ENCODE assay signal across 18 cellular contexts in the genomic region with DNA sequence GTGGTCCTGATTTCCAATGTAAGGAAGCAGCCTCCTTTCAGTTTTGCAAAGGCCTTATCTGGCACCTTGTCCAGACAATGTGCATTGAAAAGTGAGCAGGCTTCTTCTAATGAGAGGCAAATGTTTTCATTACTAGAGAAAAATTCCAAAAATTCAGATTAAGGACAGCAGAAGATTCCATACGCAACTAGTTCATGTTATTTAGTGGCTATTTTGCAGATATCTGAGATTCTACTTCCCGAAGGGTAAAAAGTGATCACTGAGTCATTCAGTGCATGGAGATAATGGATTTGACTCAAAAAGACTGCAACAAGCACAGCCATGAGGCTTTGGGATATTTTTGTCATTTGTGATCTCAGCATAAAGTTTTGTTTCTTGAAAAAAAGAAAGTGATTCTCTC. TPM values are rescaled to one million over a fixed set of nuclear protein-coding genes. Genes with fewer than 3 reads are reported as not detected.
DNase-seq lines count a peak whose midpoint lies in the region; FAIRE-seq and TF ChIP-seq lines count a peak whose summit lies in the region.
"Had no signal": no experiment of that assay in that cellular context is flagged by ENCODE, and none has a peak within 500 bp of the region (broad histone marks: within the 10 kb centered on the region; RNA-seq: fewer than 3 reads in every experiment).

No MANE protein-coding gene starts in this region.

- peaks cover 0 to 100% (median 96%) of the 10 kb centered on the region in 4 donors for H3K4me1 ChIP-seq in sigmoid colon

- H3K4me3 ChIP-seq in AG09309 (ENCODE audit: control insufficient read depth, low read depth, low read length) (no peak overlapping the region), fibroblast of pulmonary artery (replicated peaks; ENCODE audit: low read depth, low read length) (no peak overlapping the region), sigmoid colon (no peak overlapping the region)
- H3K4me3 ChIP-seq: HAP-1, heart left ventricle, SJCRH30 had no signal

- WGBS in sigmoid colon, 2 donors, result 85 to 86% methylated on average over 2 of the region's 2 CpGs

- FAIRE-seq in GM12891 (lab: Jason Lieb, UNC), result no peak
- FAIRE-seq: urothelium cell line had no signal

- TF ChIP-seq CTCF in AG09309 (IDR thresholded peaks at IDR 0.05; ENCODE audit: control insufficient read depth, insufficient read depth, low read depth, low read length, missing control alignments), result no peak
- no peak for TF ChIP-seq CTCF in fibroblast of pulmonary artery (IDR thresholded peaks at IDR 0.05; ENCODE audit: low read length, missing control alignments)
- TF ChIP-seq CTCF in sigmoid colon (IDR thresholded peaks at IDR 0.05), result no peak

- H3K27ac ChIP-seq in angular gyrus (ENCODE audit: low read depth, low read length), result peak overlapping the region; percentile 86
- peak overlapping the region; percentile 87 to 90 (median 89) for H3K27ac ChIP-seq in sigmoid colon
- H3K27ac ChIP-seq: SJCRH30 had no signal

- DNase-seq in AG09309 (ENCODE audit: low read depth) (peak; percentile 43), fibroblast of pulmonary artery (ENCODE audit: low read depth) (peak; percentile 50), sigmoid colon (no peak), iPS-NIHi11 (ENCODE audit: low spot score) (no peak), CD1c-positive myeloid dendritic cell (ENCODE audit: extremely low spot score) (no peak), GM12891 (ENCODE audit: insufficient read length, low spot score) (no peak), NCI-H510A (lab: John Stamatoyannopoulos, UW) (no peak)
- DNase-seq: activated CD4-positive, alpha-beta memory T cell treated with anti-CD3 and anti-CD28 coated beads, Interleukin-2, amount 10 ng/mL, durations not matched to agents 7 days and 5 days; aorta; heart left ventricle; SJCRH30; stimulated activated CD4-positive, alpha-beta T cell treated with anti-CD3 and anti-CD28 coated beads, Interleukin-1b, Interleukin-23, amount 100 ng/mL, for 48 hours had no signal

- no peaks in the 10 kb centered on the region for H3K36me3 ChIP-seq in sigmoid colon
- H3K36me3 ChIP-seq: HAP-1, heart left ventricle, SJCRH30 had no signal

- H3K9me3 ChIP-seq in sigmoid colon, result no peaks in the 10 kb centered on the region
- H3K9me3 ChIP-seq: HAP-1, heart left ventricle, SJCRH30 had no signal

- no peak for TF ChIP-seq POLR2A in sigmoid colon (IDR thresholded peaks at IDR 0.05)
- TF ChIP-seq POLR2A in GM12891 (IDR thresholded peaks at IDR 0.05; ENCODE audit: low read depth, low read length), result no peak

- H3K27me3 ChIP-seq in sigmoid colon, result no peaks in the 10 kb centered on the region
- H3K27me3 ChIP-seq: heart left ventricle had no signal

- intact Hi-C loops in sigmoid colon (cut with DNase I), result loop anchor here (2.0 kb wide), 1 partner anchor 31 kb away; a partner anchor contains a TSS

- no peak for TF ChIP-seq EP300 in sigmoid colon (IDR thresholded peaks at IDR 0.05)

TF ChIP-seq in GM12891, 5 proteins besides CTCF, POLR2A, EP300 and RAD21:
- TF ChIP-seq PAX5 (IDR thresholded peaks at IDR 0.05; ENCODE audit: insufficient read depth, low read length, severe bottlenecking) (no peak), TAF1 (IDR thresholded peaks at IDR 0.05; ENCODE audit: low read depth, low read length) (no peak), POLR2AphosphoS5 (IDR thresholded peaks at IDR 0.05; ENCODE audit: low read depth, low read length) (no peak), SPI1 (IDR thresholded peaks at IDR 0.05; ENCODE audit: low read depth, low read length) (no peak), POU2F2 (IDR thresholded peaks at IDR 0.05; ENCODE audit: low read depth, low read length) (no peak)

RNA-seq across cellular contexts. Expression of a gene that starts 29.9 kb away (rescaled TPM):
- total RNA-seq in sigmoid colon, result 10 to 100 TPM; 24.4 to 41.3 (median 39.9) TPM
- polyA plus RNA-seq in sigmoid colon, result under 1 TPM in 1 of 3 donors, not detected in 2; 0.76 TPM
- polyA plus RNA-seq in GM12891 (2012; ENCODE audit: low read depth, missing spikeins), result not detected
- total RNA-seq: activated CD4-positive, alpha-beta memory T cell treated with anti-CD3 and anti-CD28 coated beads, Interleukin-2, amount 10 ng/mL, durations not matched to agents 7 days and 5 days; activated T-helper 2 cell treated with anti-CD3 and anti-CD28 coated beads, Interferon-gamma antibody, Interleukin-2, Interleukin-4, amounts not matched to agents 10 μg/mL and 5 μg/mL and 100 μg/mL, durations not matched to agents 14 hours and 24 hours and 36 hours; myocyte; pulmonary artery endothelial cell; SJCRH30 had no signal
- polyA plus RNA-seq: heart left ventricle had no signal

Comparison
In these comparisons a context has a peak if more than half of its experiments do, and no peak if none do; other contexts are left out.
1. DNase-seq: peak in AG09309 (single experiment) and fibroblast of pulmonary artery (single experiment); none in sigmoid colon (single experiment), iPS-NIHi11 (single experiment), CD1c-positive myeloid dendritic cell (single experiment), GM12891 (single experiment) and NCI-H510A (single experiment).